Comparison of ENCODE assay signal across 8 cellular contexts in the genomic region with DNA sequence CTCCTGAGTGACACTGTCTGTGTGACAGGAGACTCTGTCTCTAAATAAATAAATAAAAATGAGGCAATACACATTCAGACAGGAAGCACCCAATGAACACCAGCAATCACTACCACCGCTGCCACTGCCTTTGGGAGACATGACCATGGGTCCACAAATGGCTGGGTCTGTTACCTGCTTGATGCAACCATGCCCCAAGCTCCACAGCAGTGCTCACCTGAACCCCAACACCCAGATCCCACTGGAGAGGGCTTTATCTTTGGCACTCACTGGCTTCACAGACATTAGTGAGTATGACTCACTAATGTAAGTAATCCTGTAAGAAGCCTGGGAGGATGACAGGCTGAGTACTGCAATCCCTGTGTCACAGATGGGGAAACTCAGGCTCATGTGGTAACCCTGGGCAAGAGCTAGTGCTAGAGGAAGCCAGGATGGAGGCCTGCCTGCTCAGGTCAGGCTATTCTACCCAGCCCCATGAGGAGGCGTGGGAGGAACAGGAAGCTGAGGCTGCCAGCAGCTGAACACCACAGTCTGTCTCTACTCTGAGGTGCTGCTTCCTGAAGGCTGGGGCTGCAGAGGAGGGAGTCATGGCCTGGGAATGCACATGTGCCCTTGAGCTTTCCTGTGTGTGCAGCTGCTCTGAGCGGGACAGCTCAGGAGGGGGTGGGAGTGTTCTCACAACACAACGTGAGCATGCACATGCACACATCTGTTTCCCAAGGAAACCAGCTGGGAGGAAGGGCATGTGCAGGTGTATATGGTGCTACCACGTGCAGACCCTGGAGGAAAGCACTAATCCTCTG. TPM values are rescaled to one million over a fixed set of nuclear protein-coding genes. Genes with fewer than 3 reads are reported as not detected.
DNase-seq lines count a peak whose midpoint lies in the region; ATAC-seq and TF ChIP-seq lines count a peak whose summit lies in the region.

No MANE protein-coding gene starts in this region.

- peak overlapping the region; percentile 80 for H3K27ac Mint-ChIP-seq in activated B cell treated with CpG ODN at 0.5 μM for 24 hours

- no peaks in the 10 kb centered on the region for H3K9me3 Mint-ChIP-seq in activated B cell treated with CpG ODN at 0.5 μM for 24 hours

- H3K36me3 ChIP-seq in MG63 (no peaks in the 10 kb centered on the region; the same call in 1 of the 2 replicates), left lung (peaks cover 0 to 7% of the 10 kb centered on the region in 2 donors)

- DNase-seq in DMS153 (lab: John Stamatoyannopoulos, UW) (peak; percentile 91), MG63 (peak; percentile 99), activated B cell treated with CpG ODN at 0.5 μM for 24 hours (no peak), caudate nucleus (lab: John Stamatoyannopoulos, UW) (peak in 30 of 61 donors; percentile 14 to 76 (median 40)), left lung (peak; percentile 93), NCI-H1436 treated with DMSO at 0.1 percent for 48 hours (lab: John Stamatoyannopoulos, UW) (no peak)
- peak; percentile 70 for DNase-seq in stimulated activated CD4-positive, alpha-beta T cell treated with anti-CD3 and anti-CD28 coated beads, Interleukin-4, amount 100 ng/mL, for 24 hours

- POLR2A ChIA-PET in activated B cell treated with CpG ODN at 0.5 μM for 24 hours (lab: Charles Lee) = interaction anchor here (0.6 to 1.7 kb wide), 7 partner anchors 12 to 284 kb away, joined by 3 to 15 read pairs (median 4); a partner anchor contains a TSS

- H3K27ac ChIP-seq in caudate nucleus (ENCODE audit: low read depth, low read length) (peak overlapping the region; percentile 32), left lung (peak overlapping the region; percentile 63 to 85)

- TF ChIP-seq CTCF in activated B cell treated with CpG ODN at 0.5 μM for 24 hours (IDR thresholded peaks at IDR 0.05) (no peak), left lung (IDR thresholded peaks at IDR 0.05) (peak; percentile 10 to 47)

- no peaks in the 10 kb centered on the region for H3K27me3 ChIP-seq in MG63
- H3K27me3 ChIP-seq in left lung = no peaks in the 10 kb centered on the region

- H3K9me3 ChIP-seq in MG63 (no peaks in the 10 kb centered on the region), left lung (no peaks in the 10 kb centered on the region)

- H3K4me1 ChIP-seq in left lung = peaks cover 41 to 68% of the 10 kb centered on the region in 2 donors

- peaks cover 7% of the 10 kb centered on the region for H3K36me3 Mint-ChIP-seq in activated B cell treated with CpG ODN at 0.5 μM for 24 hours (ENCODE audit: low read depth)

- H3K4me3 ChIP-seq in MG63 (no peak overlapping the region), left lung (no peak overlapping the region)

- H3K4me1 Mint-ChIP-seq in activated B cell treated with CpG ODN at 0.5 μM for 24 hours = peaks cover 24% of the 10 kb centered on the region

- CTCF ChIA-PET in activated B cell treated with CpG ODN at 0.5 μM for 24 hours (lab: Charles Lee) = interaction anchor here (0.9 to 4.7 kb wide), 15 partner anchors 11 to 190 kb away, joined by 3 to 32 read pairs (median 6); a partner anchor contains a TSS

- no peaks in the 10 kb centered on the region for H3K27me3 Mint-ChIP-seq in activated B cell treated with CpG ODN at 0.5 μM for 24 hours

- peak; percentile 74 for ATAC-seq in GM21576 (IDR thresholded peaks at IDR 0.05; ENCODE audit: unreplicated experiment)
- peak; percentile 97 for ATAC-seq in activated B cell treated with CpG ODN at 0.5 μM for 24 hours (ENCODE audit: low read depth)
- ATAC-seq in left lung = peak; percentile 88

- intact Hi-C loops in activated B cell treated with CpG ODN at 0.5 μM for 24 hours (cut with micrococcal nuclease) = loop anchor here (1.0 to 2.0 kb wide), 2 partner anchors 22 to 173 kb away; no protein-coding TSS in a partner anchor
- intact Hi-C loops in left lung (cut with DNase I) = no loop called here

- peak overlapping the region; percentile 48 for H3K4me3 Mint-ChIP-seq in activated B cell treated with CpG ODN at 0.5 μM for 24 hours

RNA-seq across cellular contexts. Expression of a gene that starts 43.0 kb away (rescaled TPM):
- total RNA-seq in MG63 (2014; rRNA removed; shearing (Covaris generic); ENCODE audit: low replicate concordance) = 2.9 and 23.6 TPM in 2 replicates
- 12.2 and 13.6 TPM in 2 replicates for total RNA-seq in activated B cell treated with CpG ODN at 0.5 μM for 24 hours
- total RNA-seq in left lung = 10 to 100 TPM; 47.1 to 63.8 TPM

Comparison
In these comparisons a context has a peak if more than half of its experiments do, and no peak if none do; other contexts are left out.
1. DNase-seq: peak in DMS153 (single experiment), MG63 (single experiment), left lung (2 of 2) and stimulated activated CD4-positive, alpha-beta T cell treated with anti-CD3 and anti-CD28 coated beads, Interleukin-4, amount 100 ng/mL, for 24 hours (single experiment); none in activated B cell treated with CpG ODN at 0.5 μM for 24 hours (single experiment) and NCI-H1436 treated with DMSO at 0.1 percent for 48 hours (single experiment).
2. Peak in every context shown above with its lines, with median percentiles within 50 percentile points of each other: ATAC-seq.